8 cellular contexts compared by ENCODE assay signal in genomic region chr16:11133344-11133921, GRCh38.
DNase-seq lines count a peak whose midpoint lies in the region; ATAC-seq lines count a peak whose summit lies in the region.

No MANE protein-coding gene starts in this region.

- no peak for ATAC-seq in GM19023 (IDR thresholded peaks at IDR 0.05; ENCODE audit: unreplicated experiment)

- DNase-seq in GM04503 (ENCODE audit: low read depth): peak; percentile 78
- DNase-seq in SW 1271 (lab: John Stamatoyannopoulos, UW): peak; percentile 64 to 85
- peak; percentile 68 for DNase-seq in glomerular endothelial cell (ENCODE audit: extremely low read depth, low read depth, low spot score)
- peak; percentile 75 for DNase-seq in pulmonary artery endothelial cell (ENCODE audit: low read depth, low spot score)
- DNase-seq in NCI-H524 (lab: John Stamatoyannopoulos, UW): no peak
- no peak for DNase-seq in DMS53 treated with DMSO at 0.1 percent for 48 hours (lab: John Stamatoyannopoulos, UW; ENCODE audit: unreplicated experiment)
- no peak for DNase-seq in GM19238 (ENCODE audit: insufficient read length, low spot score)

Comparison
In these comparisons a context has a peak if more than half of its experiments do, and no peak if none do; other contexts are left out.
1. DNase-seq: peak in GM04503 (single experiment), SW 1271 (2 of 2), glomerular endothelial cell (single experiment) and pulmonary artery endothelial cell (single experiment); none in NCI-H524 (0 of 2), DMS53 treated with DMSO at 0.1 percent for 48 hours (single experiment) and GM19238 (single experiment).